19 cellular contexts compared by ENCODE assay signal in genomic region chr21:14850394-14850793, GRCh38.
A peak's percentile ranks its signal among the peaks of the same experiment; 100 is the strongest.
DNase-seq lines count a peak whose midpoint lies in the region; TF ChIP-seq lines count a peak whose summit lies in the region.
"Had no signal": no experiment of that assay in that cellular context is flagged by ENCODE, and none has a peak within 500 bp of the region (broad histone marks: within the 10 kb centered on the region; RNA-seq: fewer than 3 reads in every experiment).

No MANE protein-coding gene starts in this region.

- TF ChIP-seq CTCF in fibroblast of the aortic adventitia (IDR thresholded peaks at IDR 0.05; ENCODE audit: insufficient read depth, low read length) (no peak), GM13977 (IDR thresholded peaks at IDR 0.05; ENCODE audit: extremely low read depth, insufficient read depth, missing control alignments) (no peak)

- DNase-seq in AG08395 (ENCODE audit: low spot score) (peak; percentile 26), HCEC 1CT (peak; percentile 41), astrocyte of the hippocampus (ENCODE audit: low read depth, low spot score) (peak; percentile 41), fibroblast of the aortic adventitia (ENCODE audit: low read depth) (peak; percentile 11), GM13977 (ENCODE audit: low spot score) (no peak), NCI-H526 (lab: John Stamatoyannopoulos, UW) (no peak)
- no peak for DNase-seq in stimulated activated CD4-positive, alpha-beta T cell treated with anti-CD3 and anti-CD28 coated beads, Interleukin-4, amount 100 ng/mL, for 4 hours
- DNase-seq in activated CD4-positive, alpha-beta T cell treated with anti-CD3 and anti-CD28 coated beads, Interleukin-2, amount 50 U/mL, for 48 hours, result no peak
- DNase-seq: BE2C; CD8-positive, alpha-beta memory T cell; H9; KBM-7; NCI-H1092 treated with DMSO at 0.1 percent for 48 hours; NCI-H1694; NCI-H2107; NCI-H345; NCI-H69; PC-9 had no signal

- no peak overlapping the region for H3K4me3 ChIP-seq in fibroblast of the aortic adventitia (ENCODE audit: low read depth, low read length)
- H3K4me3 ChIP-seq: PC-9, SK-N-MC had no signal

- in situ Hi-C loops in GM13977 (cut with MboI; ENCODE audit: low pct_unique_long_range_greater_than_20kb, low sequenced_read_pairs, unreplicated experiment), result loop anchor here (25.0 kb wide), 1 partner anchor 637 kb away; no protein-coding TSS in a partner anchor

Comparison
In these comparisons a context has a peak if more than half of its experiments do, and no peak if none do; other contexts are left out.
1. DNase-seq: peak in AG08395 (single experiment), HCEC 1CT (single experiment), astrocyte of the hippocampus (single experiment) and fibroblast of the aortic adventitia (single experiment); none in stimulated activated CD4-positive, alpha-beta T cell treated with anti-CD3 and anti-CD28 coated beads, Interleukin-4, amount 100 ng/mL, for 4 hours (0 of 2), activated CD4-positive, alpha-beta T cell treated with anti-CD3 and anti-CD28 coated beads, Interleukin-2, amount 50 U/mL, for 48 hours (0 of 2), GM13977 (single experiment) and NCI-H526 (0 of 2).